Comparison of ENCODE assay signal across 14 cellular contexts in the genomic region with DNA sequence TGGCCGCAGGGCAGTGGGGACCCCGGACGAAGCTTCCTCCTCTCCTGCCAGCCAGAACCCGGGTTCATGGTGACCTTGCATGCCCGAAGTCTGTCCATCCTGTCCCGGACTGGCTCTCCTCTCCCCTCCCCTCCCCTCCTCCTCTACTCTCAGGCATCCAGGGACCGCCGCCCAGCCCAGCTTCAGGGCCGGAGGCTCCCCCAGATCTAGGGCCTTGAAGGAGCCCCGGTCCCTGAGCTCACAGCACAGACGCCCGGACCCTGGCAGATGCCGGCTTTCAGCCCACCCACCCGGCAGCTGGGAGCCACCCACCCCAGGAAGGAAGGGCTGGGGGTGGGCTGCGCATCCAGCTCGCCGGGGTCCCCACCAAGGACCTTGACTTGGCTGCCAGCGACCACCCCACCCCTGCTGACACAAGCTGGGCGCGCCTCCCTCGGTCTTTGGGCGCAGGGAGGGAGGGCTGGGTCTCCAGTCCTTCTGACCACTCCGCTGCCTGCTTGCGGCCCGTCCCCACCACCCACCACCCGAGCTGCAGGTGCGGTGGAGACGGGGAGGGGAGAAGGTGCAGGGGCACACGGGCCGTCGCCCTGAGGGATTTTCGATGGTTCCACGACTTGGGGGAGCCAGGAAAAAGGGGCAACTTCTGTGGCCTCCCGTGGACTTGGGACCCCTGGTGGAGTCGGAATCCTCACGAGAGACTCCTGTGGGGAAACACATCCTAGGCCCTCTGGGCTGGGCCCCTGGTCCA. TPM values are rescaled to one million over a fixed set of nuclear protein-coding genes. Genes with fewer than 3 reads are reported as not detected.
DNase-seq lines count a peak whose midpoint lies in the region; ATAC-seq and TF ChIP-seq lines count a peak whose summit lies in the region.
"Had no signal": no experiment of that assay in that cellular context is flagged by ENCODE, and none has a peak within 500 bp of the region (broad histone marks: within the 10 kb centered on the region; RNA-seq: fewer than 3 reads in every experiment).

No MANE protein-coding gene starts in this region.

- no peaks in the 10 kb centered on the region for H3K9me2 ChIP-seq in OCI-LY7 (ENCODE audit: insufficient read depth, low read length)

- H3K79me1 ChIP-seq in neuronal stem cell (ENCODE audit: low read depth, low read length) = no peaks in the 10 kb centered on the region

- H3K4me1 Mint-ChIP-seq in MCF 10A (ENCODE audit: insufficient read depth, unreplicated experiment) = no peaks in the 10 kb centered on the region

- H3K18ac ChIP-seq in neuronal stem cell (ENCODE audit: low read length) = peak overlapping the region; percentile 95

- no peak for TF ChIP-seq CTCF in breast epithelium (IDR thresholded peaks at IDR 0.05)
- TF ChIP-seq CTCF in MCF 10A (IDR thresholded peaks at IDR 0.05; ENCODE audit: unreplicated experiment) = no peak
- TF ChIP-seq CTCF in cardiac muscle cell (IDR thresholded peaks at IDR 0.05; ENCODE audit: low read depth, low read length) = no peak
- no peak for TF ChIP-seq CTCF in vagina (IDR thresholded peaks at IDR 0.05)
- no peak for TF ChIP-seq CTCF in OCI-LY7 (conservative IDR thresholded peaks at IDR 0.05; ENCODE audit: low read length)

- H2AFZ ChIP-seq in neuronal stem cell (ENCODE audit: low read length) (peak overlapping the region; percentile 59), OCI-LY7 (ENCODE audit: low read length) (no peak overlapping the region)

- DNase-seq in breast epithelium (ENCODE audit: low spot score in 2 of 2) = no peak
- DNase-seq in MCF 10A (ENCODE audit: unreplicated experiment) = no peak
- DNase-seq in cardiac muscle cell (ENCODE audit: low read depth in 1 of 2, low spot score in 1 of 2) = no peak
- no peak for DNase-seq in neuronal stem cell (ENCODE audit: low spot score)
- DNase-seq in vagina (ENCODE audit: extremely low spot score in 2 of 2) = no peak
- DNase-seq in NCI-H128 (lab: John Stamatoyannopoulos, UW; ENCODE audit: unreplicated experiment) = no peak
- no peak for DNase-seq in OCI-LY7 (ENCODE audit: low spot score)
- DNase-seq: activated naive CD8-positive, alpha-beta T cell treated with anti-CD3 and anti-CD28 coated beads, Interleukin-2, amount 50 U/mL, for 24 hours; DMS53; NCI-H187 treated with DMSO at 0.1 percent for 48 hours had no signal

- H3K9me3 ChIP-seq in breast epithelium (no peaks in the 10 kb centered on the region), cardiac muscle cell (ENCODE audit: low read depth) (no peaks in the 10 kb centered on the region), neuronal stem cell (replicated peaks in 1 of 2; ENCODE audit: control insufficient read depth in 2 of 2, insufficient read depth in 1 of 2, low read depth in 1 of 2, low read length in 2 of 2) (peaks cover 0 to 3% of the 10 kb centered on the region in 2 donors), vagina (no peaks in the 10 kb centered on the region), OCI-LY7 (ENCODE audit: low read length) (no peaks in the 10 kb centered on the region)

- H3K4ac ChIP-seq in neuronal stem cell (ENCODE audit: low read length) = peak overlapping the region; percentile 89

- peak overlapping the region; percentile 96 for H4K8ac ChIP-seq in neuronal stem cell (ENCODE audit: low read depth, low read length)

- CTCF ChIA-PET in MCF 10A (lab: Yijun Ruan, JAX) (interaction anchor here (0.7 to 0.9 kb wide), 2 partner anchors 9 to 69 kb away, joined by 3 read pairs; no protein-coding TSS in a partner anchor), OCI-LY7 (lab: Charles Lee; ENCODE audit: unreplicated experiment) (no interaction called here)

- no TSS peak for BruUV-seq in MCF 10A (replicated peaks; lab: Mats Ljungman, UMichigan)
- no TSS peak for BruUV-seq in OCI-LY7 (replicated peaks; lab: Mats Ljungman, UMichigan)

- peak overlapping the region; percentile 100 for H2AK5ac ChIP-seq in neuronal stem cell (ENCODE audit: low read depth, low read length)

- H2BK5ac ChIP-seq in neuronal stem cell (ENCODE audit: low read length) = peak overlapping the region; percentile 75

- peak overlapping the region; percentile 87 for H2BK120ac ChIP-seq in neuronal stem cell (ENCODE audit: low read depth, low read length)

- ATAC-seq in GM21526 (IDR thresholded peaks at IDR 0.05; ENCODE audit: low FRiP score, unreplicated experiment) = no peak
- ATAC-seq: activated naive CD8-positive, alpha-beta T cell treated with anti-CD3 and anti-CD28 coated beads, Interleukin-2, amount 50 U/mL, for 24 hours had no signal

- H3K4me2 ChIP-seq in neuronal stem cell (ENCODE audit: insufficient read depth, low read length, poor library complexity, severe bottlenecking) = peak overlapping the region; percentile 49
- no peak overlapping the region for H3K4me2 ChIP-seq in OCI-LY7 (ENCODE audit: low read length)

- no peak overlapping the region for H3K27ac Mint-ChIP-seq in MCF 10A (ENCODE audit: low read depth, unreplicated experiment)
- H3K27ac Mint-ChIP-seq: activated naive CD8-positive, alpha-beta T cell treated with anti-CD3 and anti-CD28 coated beads, Interleukin-2, amount 50 U/mL, for 24 hours had no signal

- H3K9me3 Mint-ChIP-seq in MCF 10A (ENCODE audit: unreplicated experiment) = no peaks in the 10 kb centered on the region
- H3K9me3 Mint-ChIP-seq: activated naive CD8-positive, alpha-beta T cell treated with anti-CD3 and anti-CD28 coated beads, Interleukin-2, amount 50 U/mL, for 24 hours had no signal

- peaks cover 18 to 28% of the 10 kb centered on the region in 2 donors for H3K4me1 ChIP-seq in breast epithelium
- peaks cover 52% of the 10 kb centered on the region for H3K4me1 ChIP-seq in cardiac muscle cell (ENCODE audit: low read depth)
- peaks cover 32 to 40% of the 10 kb centered on the region in 2 donors for H3K4me1 ChIP-seq in neuronal stem cell (ENCODE audit: control insufficient read depth in 2 of 2, insufficient read depth in 1 of 2, low read depth in 1 of 2, low read length in 2 of 2)
- peaks cover 48% of the 10 kb centered on the region for H3K4me1 ChIP-seq in vagina
- peaks cover 13% of the 10 kb centered on the region for H3K4me1 ChIP-seq in OCI-LY7 (ENCODE audit: insufficient read depth, low read length, poor library complexity, severe bottlenecking)

- no peaks in the 10 kb centered on the region for H4K20me1 ChIP-seq in OCI-LY7 (ENCODE audit: insufficient read depth, low read length)

- H2BK15ac ChIP-seq in neuronal stem cell (ENCODE audit: low read length) = peak overlapping the region; percentile 98

- H3K36me3 Mint-ChIP-seq in MCF 10A (ENCODE audit: insufficient read depth, unreplicated experiment) = peaks cover 13% of the 10 kb centered on the region

- peak overlapping the region; percentile 85 for H4K91ac ChIP-seq in neuronal stem cell (ENCODE audit: low read depth, low read length, poor library complexity)

- H3K27me3 Mint-ChIP-seq in MCF 10A (ENCODE audit: insufficient read depth, unreplicated experiment) = peaks cover 11% of the 10 kb centered on the region

- peak overlapping the region; percentile 84 for H2BK12ac ChIP-seq in neuronal stem cell (ENCODE audit: low read length)

- H3K36me3 ChIP-seq in breast epithelium (no peaks in the 10 kb centered on the region), cardiac muscle cell (no peaks in the 10 kb centered on the region), neuronal stem cell (replicated peaks in 1 of 2; ENCODE audit: control insufficient read depth in 2 of 2, insufficient read depth in 2 of 2, low read length in 2 of 2) (no peaks in the 10 kb centered on the region), vagina (no peaks in the 10 kb centered on the region), OCI-LY7 (ENCODE audit: insufficient read depth, low read length) (no peaks in the 10 kb centered on the region)

- no peaks in the 10 kb centered on the region for H3K79me2 ChIP-seq in OCI-LY7 (ENCODE audit: insufficient read depth, low read depth, low read length)

- TF ChIP-seq POLR2A in breast epithelium (IDR thresholded peaks at IDR 0.05) = no peak
- no peak for TF ChIP-seq POLR2A in vagina (IDR thresholded peaks at IDR 0.05)

- peak overlapping the region; percentile 13 to 67 (median 46) for H3K4me3 ChIP-seq in breast epithelium
- no peak overlapping the region for H3K4me3 ChIP-seq in cardiac muscle cell
- H3K4me3 ChIP-seq in neuronal stem cell (ENCODE audit: low read length in 2 of 2) = no peak overlapping the region
- peak overlapping the region in 1 of 2 donors; percentile 2 for H3K4me3 ChIP-seq in vagina
- no peak overlapping the region for H3K4me3 ChIP-seq in OCI-LY7 (ENCODE audit: low read depth, low read length, poor library complexity, severe bottlenecking)

- H3K23ac ChIP-seq in neuronal stem cell (ENCODE audit: low read depth, low read length, poor library complexity) = peak overlapping the region; percentile 89

- peak overlapping the region; percentile 71 for H3K14ac ChIP-seq in neuronal stem cell (ENCODE audit: low read length)

- H3K9ac ChIP-seq in neuronal stem cell (ENCODE audit: low read depth, low read length, poor library complexity) = peak overlapping the region; percentile 84

- no CpG with 5 or more reads among the region's 36 CpGs for WGBS in neuronal stem cell (ENCODE audit: extremely low coverage in 2 of 2, insufficient read length in 2 of 2, insufficient replicate concordance in 1 of 2), 2 donors

- POLR2A ChIA-PET in MCF 10A (lab: Yijun Ruan, JAX) (interaction anchor here (4.0 kb wide), 1 partner anchor 9 kb away, joined by 22 read pairs; a partner anchor contains a TSS), OCI-LY7 (lab: Charles Lee) (interaction anchor here (0.6 kb wide), 1 partner anchor 152 kb away, joined by 3 read pairs; no protein-coding TSS in a partner anchor)

- intact Hi-C loops in breast epithelium (cut with DNase I; ENCODE audit: low total_unique reads) = no loop called here
- intact Hi-C loops in MCF 10A (cut with micrococcal nuclease) = no loop called here
- intact Hi-C loops in vagina (cut with DNase I) = no loop called here
- intact Hi-C loops in OCI-LY7 (cut with micrococcal nuclease; ENCODE audit: unreplicated experiment) = no loop called here

- H3K27me3 ChIP-seq in breast epithelium (no peaks in the 10 kb centered on the region), cardiac muscle cell (no peaks in the 10 kb centered on the region), neuronal stem cell (ENCODE audit: control insufficient read depth in 3 of 3, insufficient read depth in 3 of 3, low read depth in 1 of 3, low read length in 3 of 3) (no peaks in the 10 kb centered on the region), vagina (no peaks in the 10 kb centered on the region)

- peak overlapping the region; percentile 54 to 91 for H3K27ac ChIP-seq in breast epithelium
- H3K27ac ChIP-seq in cardiac muscle cell = peak overlapping the region; percentile 95
- no peak overlapping the region for H3K27ac ChIP-seq in neuronal stem cell (replicated peaks; ENCODE audit: low read length)
- peak overlapping the region; percentile 67 for H3K27ac ChIP-seq in vagina
- H3K27ac ChIP-seq in OCI-LY7 (ENCODE audit: low read depth, low read length, poor library complexity, severe bottlenecking) = no peak overlapping the region

- H3K4me3 Mint-ChIP-seq in MCF 10A (ENCODE audit: unreplicated experiment) = no peak overlapping the region
- H3K4me3 Mint-ChIP-seq: activated naive CD8-positive, alpha-beta T cell treated with anti-CD3 and anti-CD28 coated beads, Interleukin-2, amount 50 U/mL, for 24 hours had no signal

RNA-seq across cellular contexts. Expression of a gene that starts 5.8 kb away (rescaled TPM):
- not detected for total RNA-seq in breast epithelium
- not detected in 2 replicates for total RNA-seq in MCF 10A (2022)
- not detected in 2 replicates for total RNA-seq in cardiac muscle cell
- polyA plus RNA-seq in cardiac muscle cell = 3.4 and 4.6 TPM in 2 replicates
- not detected for polyA plus RNA-seq in neuronal stem cell (2013, experiment 1 of 2)
- not detected for polyA plus RNA-seq in neuronal stem cell (2013, experiment 2 of 2)
- total RNA-seq in vagina = not detected
- total RNA-seq in OCI-LY7 (2014; rRNA removed; shearing (Covaris generic)) = not detected in 2 replicates
- 0.29 TPM in 1 of 2 replicates, not detected in the other for total RNA-seq in OCI-LY7 (2022)
- total RNA-seq: osteocyte; T-helper 2 cell treated with Interferon-gamma antibody and Interleukin-4, amounts not matched to agents 100 ng/mL and 5 ng/mL, for 36 hours had no signal
- polyA plus RNA-seq: keratinocyte had no signal

RNA-seq across cellular contexts. Expression of a gene that starts 9.5 kb away (rescaled TPM):
- total RNA-seq in breast epithelium (100 to 1,000 TPM in 1 of 3 donors, 10 to 100 TPM in 2; 75.1 to 146 (median 84.2) TPM), MCF 10A (2022) (174 and 175 TPM in 2 replicates), cardiac muscle cell (103 and 105 TPM in 2 replicates), vagina (90.1 TPM), OCI-LY7 (2022) (47.0 and 51.0 TPM in 2 replicates)
- polyA plus RNA-seq in cardiac muscle cell = 114 and 121 TPM in 2 replicates
- polyA plus RNA-seq in neuronal stem cell (2013, experiment 1 of 2) = 48.5 TPM
- polyA plus RNA-seq in neuronal stem cell (2013, experiment 2 of 2) = 47.7 TPM
- total RNA-seq in OCI-LY7 (2014; rRNA removed; shearing (Covaris generic)) = 27.2 and 28.6 TPM in 2 replicates

RNA-seq across cellular contexts. Expression of a gene that starts 24.5 kb away (rescaled TPM):
- total RNA-seq in breast epithelium (10 to 100 TPM in 2 of 3 donors, 1 to 10 TPM in 1; 8.2 to 18.7 (median 10.7) TPM), MCF 10A (2022) (0.63 and 0.71 TPM in 2 replicates), cardiac muscle cell (43.1 and 53.4 TPM in 2 replicates), vagina (7.4 TPM), OCI-LY7 (2022) (0.67 and 1.1 TPM in 2 replicates)
- polyA plus RNA-seq in cardiac muscle cell = 24.1 and 24.5 TPM in 2 replicates
- 8.2 TPM for polyA plus RNA-seq in neuronal stem cell (2013, experiment 1 of 2)
- 8.6 TPM for polyA plus RNA-seq in neuronal stem cell (2013, experiment 2 of 2)
- 0.57 and 1.3 TPM in 2 replicates for total RNA-seq in OCI-LY7 (2014; rRNA removed; shearing (Covaris generic))

RNA-seq across cellular contexts. Expression of a gene that starts 39.4 kb away (rescaled TPM):
- total RNA-seq in breast epithelium = 10 to 100 TPM; 31.1 to 37.9 (median 37.0) TPM
- total RNA-seq in MCF 10A (2022) = 38.1 and 45.0 TPM in 2 replicates
- total RNA-seq in cardiac muscle cell = 37.7 and 45.4 TPM in 2 replicates
- polyA plus RNA-seq in cardiac muscle cell = 9.4 and 10.2 TPM in 2 replicates
- 17.2 TPM for polyA plus RNA-seq in neuronal stem cell (2013, experiment 1 of 2)
- polyA plus RNA-seq in neuronal stem cell (2013, experiment 2 of 2) = 16.8 TPM
- 25.8 TPM for total RNA-seq in vagina
- total RNA-seq in OCI-LY7 (2014; rRNA removed; shearing (Covaris generic)) = 23.5 and 27.7 TPM in 2 replicates
- 24.1 and 27.5 TPM in 2 replicates for total RNA-seq in OCI-LY7 (2022)

Comparison
In these comparisons a context has a peak if more than half of its experiments do, and no peak if none do; other contexts are left out.
1. H3K27ac ChIP-seq: peak in breast epithelium (2 of 2), cardiac muscle cell (single experiment) and vagina (single experiment); none in neuronal stem cell (single experiment) and OCI-LY7 (single experiment).
2. H3K4me3 ChIP-seq: peak in breast epithelium (3 of 3); none in cardiac muscle cell (single experiment), neuronal stem cell (0 of 2) and OCI-LY7 (single experiment).